In the genomic region with DNA sequence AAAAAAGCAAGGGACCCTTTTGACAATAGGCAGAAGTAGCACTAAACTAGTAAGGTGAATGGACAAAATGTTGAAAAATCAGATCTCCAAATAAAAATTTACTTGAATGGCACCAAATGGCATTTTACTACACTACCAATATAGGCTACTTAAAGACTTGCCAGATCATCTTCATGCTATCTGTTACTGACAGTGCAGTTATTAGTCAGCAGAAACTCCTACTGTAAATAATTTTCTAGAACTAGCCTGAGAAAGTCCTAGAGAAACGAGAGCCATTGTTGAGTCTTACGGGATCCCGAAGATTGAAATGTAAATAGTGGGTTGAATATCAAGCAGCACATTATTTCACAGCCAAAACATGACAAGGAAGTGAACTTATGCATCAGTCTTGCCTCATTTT, we compare ENCODE assay signal across 9 cellular contexts.
"Had no signal": no experiment of that assay in that cellular context is flagged by ENCODE, and none has a peak within 500 bp of the region (broad histone marks: within the 10 kb centered on the region; RNA-seq: fewer than 3 reads in every experiment).

No MANE protein-coding gene starts in this region.

- H3K4me2 ChIP-seq: GM23338 had no signal

- H2AFZ ChIP-seq: GM23248, GM23338 had no signal

- H3K36me3 ChIP-seq: HAP-1 had no signal

- ATAC-seq: GM23338, HCT116 had no signal

- DNase-seq: GM23248, GOT3, H7, H9, HCEC 1CT, HFFc6 had no signal

- H3K27ac ChIP-seq: GM23248 had no signal

- H3K4me1 ChIP-seq: HAP-1 had no signal

- H3K4me3 ChIP-seq: GM23248, GM23338, HAP-1 had no signal

- H3K9me3 ChIP-seq: HAP-1 had no signal

- H3K9ac ChIP-seq: GM23248 had no signal
